In genomic region chrX:23885803-23886202, GRCh38 we compare ENCODE assay signal across 1 cellular context.
TF ChIP-seq lines count a peak whose summit lies in the region.

No MANE protein-coding gene starts in this region.

TF ChIP-seq in GM23338, 12 proteins besides CTCF, POLR2A, EP300 and RAD21 (continued from another document):
- TF ChIP-seq STAT1 (IDR thresholded peaks at IDR 0.05; ENCODE audit: unreplicated experiment) (no peak), ZNF462 (CRISPR knock-in tag; IDR thresholded peaks at IDR 0.05) (no peak), EZH2 (IDR thresholded peaks at IDR 0.05; ENCODE audit: low read depth, unreplicated experiment) (no peak), JUNB (IDR thresholded peaks at IDR 0.05; ENCODE audit: unreplicated experiment) (no peak), EZH2phosphoT487 (IDR thresholded peaks at IDR 0.05; ENCODE audit: unreplicated experiment) (no peak), ZNF331 (CRISPR knock-in tag; IDR thresholded peaks at IDR 0.05; ENCODE audit: low read depth) (no peak), CREB1 (CRISPR knock-in tag; IDR thresholded peaks at IDR 0.05; ENCODE audit: low read depth) (no peak), ZNF114 (CRISPR knock-in tag; IDR thresholded peaks at IDR 0.05) (no peak), ETS1 (IDR thresholded peaks at IDR 0.05) (no peak)
TF ChIP-seq in GM23338: peak in this region for 0.
